In the genomic region with DNA sequence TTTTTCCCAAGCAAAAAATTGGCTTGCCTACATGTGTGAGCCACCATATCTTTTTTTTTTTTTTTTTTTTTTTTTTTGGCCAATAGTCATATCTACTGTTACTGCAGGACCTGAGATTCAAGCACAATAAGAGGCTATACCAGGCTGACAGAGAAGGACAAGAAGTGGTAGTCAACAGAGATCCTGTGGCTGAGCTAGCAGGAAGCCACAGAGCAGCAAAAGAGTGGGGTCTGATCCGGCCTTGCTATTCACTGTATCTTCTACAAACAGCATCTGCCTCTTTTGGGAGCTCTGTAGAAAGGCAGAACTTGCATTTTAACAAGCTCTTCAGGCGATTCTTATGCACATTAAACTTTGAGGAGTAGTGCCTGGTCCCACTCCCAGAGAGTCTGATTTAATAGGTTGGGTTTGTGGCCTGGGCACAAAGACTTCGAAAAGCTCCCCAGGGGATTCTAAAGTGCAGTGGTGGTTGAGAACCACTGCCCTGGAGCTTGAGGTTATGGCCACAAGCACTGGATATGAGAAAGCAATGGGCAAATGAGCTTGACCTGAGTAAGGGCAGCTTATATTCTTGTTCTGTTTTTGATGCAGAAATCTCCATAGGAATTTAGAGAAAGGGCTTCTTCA, we compare ENCODE assay signal across 9 cellular contexts.
A peak's percentile ranks its signal among the peaks of the same experiment; 100 is the strongest.
DNase-seq lines count a peak whose midpoint lies in the region; ATAC-seq and TF ChIP-seq lines count a peak whose summit lies in the region.
"Had no signal": no experiment of that assay in that cellular context is flagged by ENCODE, and none has a peak within 500 bp of the region (broad histone marks: within the 10 kb centered on the region; RNA-seq: fewer than 3 reads in every experiment).

No MANE protein-coding gene starts in this region.

- H3K36me3 ChIP-seq in GM23338 (ENCODE audit: insufficient read depth) = no peaks in the 10 kb centered on the region

- peak overlapping the region; percentile 79; the same call in 1 of the 2 replicates for H3K27ac ChIP-seq in GM23338 (ENCODE audit: low read depth)

- H3K4me1 ChIP-seq in GM23338 (ENCODE audit: insufficient read depth) = peaks cover 12% of the 10 kb centered on the region; the same call in 1 of the 2 replicates

- H4K20me1 ChIP-seq in GM23338 (replicated peaks; ENCODE audit: insufficient read depth) = no peaks in the 10 kb centered on the region

- H3K27ac Mint-ChIP-seq in GM23338 (0 out of 2 replicates have a peak overlapping the region, but pooled peaks have one; percentile 23), MCF 10A (ENCODE audit: low read depth, unreplicated experiment) (no peak overlapping the region)
- H3K27ac Mint-ChIP-seq in natural killer cell treated with Interleukin-12 subunit alpha and Interleukin-12 subunit beta and Interleukin-15 and Interleukin-18, amount 100 ng/mL, for 72 hours = peak overlapping the region; percentile 65 to 99
- H3K27ac Mint-ChIP-seq: dendritic cell treated with granulocyte-macrophage colony-stimulating factor and Interleukin-4, amounts not matched to agents 40 ng/mL and 50 ng/mL, for 4 days had no signal

- H3K4me3 ChIP-seq in GM23338 = no peak overlapping the region
- H3K4me3 ChIP-seq in Jurkat, Clone E6-1 (ENCODE audit: low read length) = no peak overlapping the region

- POLR2A ChIA-PET in MCF 10A (lab: Yijun Ruan, JAX) = interaction anchor here (0.6 to 1.5 kb wide), 4 partner anchors 10 to 527 kb away, joined by 3 read pairs; no protein-coding TSS in a partner anchor

- H3K9me3 Mint-ChIP-seq in GM23338 (no peaks in the 10 kb centered on the region), MCF 10A (ENCODE audit: unreplicated experiment) (no peaks in the 10 kb centered on the region)
- H3K9me3 Mint-ChIP-seq in natural killer cell treated with Interleukin-12 subunit alpha and Interleukin-12 subunit beta and Interleukin-15 and Interleukin-18, amount 100 ng/mL, for 72 hours = peaks cover 3% of the 10 kb centered on the region

- no TSS peak for BruUV-seq in MCF 10A (replicated peaks; lab: Mats Ljungman, UMichigan)

- H3K27me3 Mint-ChIP-seq in GM23338 (ENCODE audit: insufficient read depth, low read depth, poor library complexity) (peaks cover 1% of the 10 kb centered on the region), MCF 10A (ENCODE audit: insufficient read depth, unreplicated experiment) (no peaks in the 10 kb centered on the region)
- H3K27me3 Mint-ChIP-seq in natural killer cell treated with Interleukin-12 subunit alpha and Interleukin-12 subunit beta and Interleukin-15 and Interleukin-18, amount 100 ng/mL, for 72 hours = no peaks in the 10 kb centered on the region
- H3K27me3 Mint-ChIP-seq: dendritic cell treated with granulocyte-macrophage colony-stimulating factor and Interleukin-4, amounts not matched to agents 40 ng/mL and 50 ng/mL, for 4 days had no signal

- intact Hi-C loops in MCF 10A (cut with micrococcal nuclease) = no loop called here

- H3K9me2 ChIP-seq in GM23338 (ENCODE audit: insufficient read depth) = peaks cover 14% of the 10 kb centered on the region

- no peaks in the 10 kb centered on the region for H3K36me3 Mint-ChIP-seq in GM23338 (ENCODE audit: low read depth)
- H3K36me3 Mint-ChIP-seq in natural killer cell treated with Interleukin-12 subunit alpha and Interleukin-12 subunit beta and Interleukin-15 and Interleukin-18, amount 100 ng/mL, for 72 hours = peaks cover 8% of the 10 kb centered on the region
- peaks cover 2% of the 10 kb centered on the region for H3K36me3 Mint-ChIP-seq in MCF 10A (ENCODE audit: insufficient read depth, unreplicated experiment)

- TF ChIP-seq CTCF in GM23338 (conservative IDR thresholded peaks at IDR 0.05; ENCODE audit: low read depth in 2 of 2) (no peak), MCF 10A (IDR thresholded peaks at IDR 0.05; ENCODE audit: unreplicated experiment) (no peak)

- no peaks in the 10 kb centered on the region for H3K79me2 ChIP-seq in GM23338 (replicated peaks; ENCODE audit: insufficient read depth)

- peak; percentile 77 for ATAC-seq in GM18873 (IDR thresholded peaks at IDR 0.05; ENCODE audit: low FRiP score, unreplicated experiment)
- peak; percentile 54 for ATAC-seq in GM23338
- peak; percentile 84 to 87 for ATAC-seq in natural killer cell treated with Interleukin-12 subunit alpha and Interleukin-12 subunit beta and Interleukin-15 and Interleukin-18, amount 100 ng/mL, for 72 hours

- H3F3A ChIP-seq in GM23338 (replicated peaks; ENCODE audit: low read depth) = 0 out of 2 replicates have a peak, but pooled peaks cover 3% of the 10 kb centered on the region

- H3K4me3 Mint-ChIP-seq in GM23338 (no peak overlapping the region), MCF 10A (ENCODE audit: unreplicated experiment) (no peak overlapping the region)
- H3K4me3 Mint-ChIP-seq in natural killer cell treated with Interleukin-12 subunit alpha and Interleukin-12 subunit beta and Interleukin-15 and Interleukin-18, amount 100 ng/mL, for 72 hours = peak overlapping the region; percentile 58
- H3K4me3 Mint-ChIP-seq: dendritic cell treated with granulocyte-macrophage colony-stimulating factor and Interleukin-4, amounts not matched to agents 40 ng/mL and 50 ng/mL, for 4 days had no signal

- DNase-seq in GM23338 (ENCODE audit: low spot score) (peak; percentile 7), MCF 10A (ENCODE audit: unreplicated experiment) (no peak), SK-N-DZ (ENCODE audit: low spot score) (no peak), epidermal melanocyte (ENCODE audit: insufficient read length, low spot score) (no peak)
- peak; percentile 83 for DNase-seq in Jurkat, Clone E6-1 (ENCODE audit: low read depth, low spot score)
- no peak for DNase-seq in natural killer cell treated with Interleukin-12 subunit alpha and Interleukin-12 subunit beta and Interleukin-15 and Interleukin-18, amount 100 ng/mL, for 72 hours (ENCODE audit: low spot score)
- DNase-seq: NCI-H2029 had no signal

- no peaks in the 10 kb centered on the region for H3K27me3 ChIP-seq in GM23338 (ENCODE audit: insufficient read depth)

- CTCF ChIA-PET in MCF 10A (lab: Yijun Ruan, JAX) = interaction anchor here (0.6 kb wide), 1 partner anchor 60 kb away, joined by 3 read pairs; no protein-coding TSS in a partner anchor

- H2AFZ ChIP-seq in GM23338 = peak overlapping the region; percentile 95

- peak overlapping the region; percentile 60 for H3K4me2 ChIP-seq in GM23338

- H3K4me1 Mint-ChIP-seq in GM23338 (peaks cover 10% of the 10 kb centered on the region), MCF 10A (ENCODE audit: insufficient read depth, unreplicated experiment) (peaks cover 26% of the 10 kb centered on the region)
- peaks cover 71 to 72% of the 10 kb centered on the region in 2 donors for H3K4me1 Mint-ChIP-seq in natural killer cell treated with Interleukin-12 subunit alpha and Interleukin-12 subunit beta and Interleukin-15 and Interleukin-18, amount 100 ng/mL, for 72 hours (ENCODE audit: low read depth in 2 of 2)

TF ChIP-seq in GM23338, 12 proteins besides CTCF, POLR2A, EP300 and RAD21 (continues in another document):
- TF ChIP-seq, protein P1, sequence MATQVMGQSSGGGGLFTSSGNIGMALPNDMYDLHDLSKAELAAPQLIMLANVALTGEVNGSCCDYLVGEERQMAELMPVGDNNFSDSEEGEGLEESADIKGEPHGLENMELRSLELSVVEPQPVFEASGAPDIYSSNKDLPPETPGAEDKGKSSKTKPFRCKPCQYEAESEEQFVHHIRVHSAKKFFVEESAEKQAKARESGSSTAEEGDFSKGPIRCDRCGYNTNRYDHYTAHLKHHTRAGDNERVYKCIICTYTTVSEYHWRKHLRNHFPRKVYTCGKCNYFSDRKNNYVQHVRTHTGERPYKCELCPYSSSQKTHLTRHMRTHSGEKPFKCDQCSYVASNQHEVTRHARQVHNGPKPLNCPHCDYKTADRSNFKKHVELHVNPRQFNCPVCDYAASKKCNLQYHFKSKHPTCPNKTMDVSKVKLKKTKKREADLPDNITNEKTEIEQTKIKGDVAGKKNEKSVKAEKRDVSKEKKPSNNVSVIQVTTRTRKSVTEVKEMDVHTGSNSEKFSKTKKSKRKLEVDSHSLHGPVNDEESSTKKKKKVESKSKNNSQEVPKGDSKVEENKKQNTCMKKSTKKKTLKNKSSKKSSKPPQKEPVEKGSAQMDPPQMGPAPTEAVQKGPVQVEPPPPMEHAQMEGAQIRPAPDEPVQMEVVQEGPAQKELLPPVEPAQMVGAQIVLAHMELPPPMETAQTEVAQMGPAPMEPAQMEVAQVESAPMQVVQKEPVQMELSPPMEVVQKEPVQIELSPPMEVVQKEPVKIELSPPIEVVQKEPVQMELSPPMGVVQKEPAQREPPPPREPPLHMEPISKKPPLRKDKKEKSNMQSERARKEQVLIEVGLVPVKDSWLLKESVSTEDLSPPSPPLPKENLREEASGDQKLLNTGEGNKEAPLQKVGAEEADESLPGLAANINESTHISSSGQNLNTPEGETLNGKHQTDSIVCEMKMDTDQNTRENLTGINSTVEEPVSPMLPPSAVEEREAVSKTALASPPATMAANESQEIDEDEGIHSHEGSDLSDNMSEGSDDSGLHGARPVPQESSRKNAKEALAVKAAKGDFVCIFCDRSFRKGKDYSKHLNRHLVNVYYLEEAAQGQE (IDR thresholded peaks at IDR 0.05; ENCODE audit: unreplicated experiment) = no peak
- TF ChIP-seq ZNF331 (CRISPR knock-in tag; IDR thresholded peaks at IDR 0.05; ENCODE audit: low read depth) (no peak), JUNB (IDR thresholded peaks at IDR 0.05; ENCODE audit: unreplicated experiment) (no peak)

Comparison
In these comparisons a context has a peak if more than half of its experiments do, and no peak if none do; other contexts are left out.
1. DNase-seq: peak in GM23338 (single experiment) and Jurkat, Clone E6-1 (single experiment); none in natural killer cell treated with Interleukin-12 subunit alpha and Interleukin-12 subunit beta and Interleukin-15 and Interleukin-18, amount 100 ng/mL, for 72 hours (single experiment), MCF 10A (single experiment), SK-N-DZ (single experiment) and epidermal melanocyte (single experiment).
2. Peak in every context shown above with its lines, with median percentiles within 50 percentile points of each other: ATAC-seq.